ENCODE assay signal across 7 cellular contexts in the genomic region with DNA sequence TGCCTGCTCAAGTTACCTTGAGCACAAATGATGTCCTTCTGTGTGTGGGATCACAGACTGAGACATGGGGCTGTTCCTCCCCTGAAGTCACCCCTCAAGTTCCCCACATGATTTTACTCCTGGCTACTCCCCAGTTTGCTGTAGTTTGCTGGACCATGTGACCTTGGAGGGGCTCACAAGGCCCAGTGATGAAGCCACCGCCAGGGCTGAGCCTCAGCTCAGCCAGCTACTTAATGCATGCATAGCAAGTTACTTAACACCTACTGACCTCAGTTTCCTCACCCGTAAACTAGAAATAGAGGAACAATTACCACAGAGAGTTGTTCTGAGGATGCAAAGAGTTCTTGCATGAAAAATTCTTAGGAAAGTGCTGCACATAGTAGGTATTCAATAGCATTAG.
DNase-seq lines count a peak whose midpoint lies in the region; ATAC-seq and TF ChIP-seq lines count a peak whose summit lies in the region.
"Not testable (repeated sequence)": the region's sequence is repeated elsewhere in the genome, so short reads cannot be mapped to it uniquely, and the experiment has no call there.

No MANE protein-coding gene starts in this region.

- POLR2A ChIA-PET in CD4-positive, alpha-beta T cell (lab: Charles Lee); activated CD4-positive, alpha-beta memory T cell treated with anti-CD3 and anti-CD28 coated beads, Interleukin-2, amount 10 ng/mL, durations not matched to agents 7 days and 5 days (lab: Charles Lee): not testable (repeated sequence)

- not testable (repeated sequence) for H3K36me3 Mint-ChIP-seq in CD4-positive, alpha-beta T cell (ENCODE audit: low read depth); T-helper 1 cell treated with Interleukin-12 subunit alpha and Interleukin-12 subunit beta and Interleukin-4 antibody, amounts not matched to agents 30 μg/mL and 1 μg/mL, for 36 hours (ENCODE audit: low read depth); chondrocyte (ENCODE audit: low read depth)
- H3K36me3 Mint-ChIP-seq in activated CD4-positive, alpha-beta memory T cell treated with anti-CD3 and anti-CD28 coated beads, Interleukin-2, amount 10 ng/mL, durations not matched to agents 7 days and 5 days (ENCODE audit: low read depth), result peaks cover 25% of the 10 kb centered on the region
- peaks cover 16% of the 10 kb centered on the region for H3K36me3 Mint-ChIP-seq in activated T-helper 17 cell treated with anti-CD3 and anti-CD28 coated beads, Interleukin-2, amount 50 U/mL, for 72 hours (ENCODE audit: low read depth)

- not testable (repeated sequence) for ATAC-seq in CD4-positive, alpha-beta T cell (ENCODE audit: poor library complexity); activated T-helper 17 cell treated with anti-CD3 and anti-CD28 coated beads, Interleukin-2, amount 50 U/mL, for 72 hours (replicated peaks)
- ATAC-seq in left lung, result peak; percentile 3

- H3K9me3 Mint-ChIP-seq in CD4-positive, alpha-beta T cell; T-helper 1 cell treated with Interleukin-12 subunit alpha and Interleukin-12 subunit beta and Interleukin-4 antibody, amounts not matched to agents 30 μg/mL and 1 μg/mL, for 36 hours; activated CD4-positive, alpha-beta memory T cell treated with anti-CD3 and anti-CD28 coated beads, Interleukin-2, amount 10 ng/mL, durations not matched to agents 7 days and 5 days; activated T-helper 17 cell treated with anti-CD3 and anti-CD28 coated beads, Interleukin-2, amount 50 U/mL, for 72 hours; chondrocyte (ENCODE audit: low read depth): not testable (repeated sequence)

- not testable (repeated sequence) for H3K9me3 ChIP-seq in CD4-positive, alpha-beta T cell (ENCODE audit: control insufficient read depth, low read length); left lung; spleen

- intact Hi-C loops in CD4-positive, alpha-beta T cell (cut with DNase I, micrococcal nuclease); left lung (cut with DNase I); spleen (cut with DNase I; ENCODE audit: low total_unique reads): not testable (repeated sequence)

- peaks cover 10% of the 10 kb centered on the region for H3K4me1 Mint-ChIP-seq in CD4-positive, alpha-beta T cell (ENCODE audit: low read depth)
- H3K4me1 Mint-ChIP-seq in T-helper 1 cell treated with Interleukin-12 subunit alpha and Interleukin-12 subunit beta and Interleukin-4 antibody, amounts not matched to agents 30 μg/mL and 1 μg/mL, for 36 hours (ENCODE audit: low read depth), result peaks cover 28% of the 10 kb centered on the region
- peaks cover 47% of the 10 kb centered on the region for H3K4me1 Mint-ChIP-seq in activated CD4-positive, alpha-beta memory T cell treated with anti-CD3 and anti-CD28 coated beads, Interleukin-2, amount 10 ng/mL, durations not matched to agents 7 days and 5 days
- H3K4me1 Mint-ChIP-seq in activated T-helper 17 cell treated with anti-CD3 and anti-CD28 coated beads, Interleukin-2, amount 50 U/mL, for 72 hours, result peaks cover 17% of the 10 kb centered on the region
- peaks cover 33% of the 10 kb centered on the region for H3K4me1 Mint-ChIP-seq in chondrocyte (ENCODE audit: low read depth)

- H3K36me3 ChIP-seq in left lung, spleen: not testable (repeated sequence)

- CTCF ChIA-PET in CD4-positive, alpha-beta T cell (lab: Charles Lee); activated CD4-positive, alpha-beta memory T cell treated with anti-CD3 and anti-CD28 coated beads, Interleukin-2, amount 10 ng/mL, durations not matched to agents 7 days and 5 days (lab: Charles Lee): not testable (repeated sequence)

- DNase-seq in CD4-positive, alpha-beta T cell; chondrocyte (ENCODE audit: low spot score): not testable (repeated sequence)
- DNase-seq in activated CD4-positive, alpha-beta memory T cell treated with anti-CD3 and anti-CD28 coated beads, Interleukin-2, amount 10 ng/mL, durations not matched to agents 7 days and 5 days, result peak; percentile 21
- peak; percentile 56 to 82 for DNase-seq in left lung
- peak; percentile 82 for DNase-seq in spleen

- 27 to 41% (median 37%) methylated on average over 2 of the region's 2 CpGs; no CpG with 5 or more reads in 2 of the 5 donors for WGBS in spleen, 5 donors

- TF ChIP-seq POLR2A in spleen (IDR thresholded peaks at IDR 0.05), result not testable (repeated sequence)

- not testable (repeated sequence) for H3K27ac ChIP-seq in CD4-positive, alpha-beta T cell (ENCODE audit: low read depth, low read length); left lung
- H3K27ac ChIP-seq in spleen, result peak overlapping the region in 3 of 8 donors; percentile 45 to 64 (median 53)

- not testable (repeated sequence) for TF ChIP-seq CTCF in CD4-positive, alpha-beta T cell (IDR thresholded peaks at IDR 0.05); chondrocyte (IDR thresholded peaks at IDR 0.05); left lung (IDR thresholded peaks at IDR 0.05); spleen (IDR thresholded peaks at IDR 0.05 in 8 of 11, conservative IDR thresholded peaks at IDR 0.05 in 3 of 11)

- not testable (repeated sequence) for H3K27me3 ChIP-seq in CD4-positive, alpha-beta T cell (ENCODE audit: control insufficient read depth, insufficient read depth, low read length); left lung; spleen (replicated peaks in 1 of 7)

- H3K27me3 Mint-ChIP-seq in CD4-positive, alpha-beta T cell; T-helper 1 cell treated with Interleukin-12 subunit alpha and Interleukin-12 subunit beta and Interleukin-4 antibody, amounts not matched to agents 30 μg/mL and 1 μg/mL, for 36 hours (ENCODE audit: low read depth); activated CD4-positive, alpha-beta memory T cell treated with anti-CD3 and anti-CD28 coated beads, Interleukin-2, amount 10 ng/mL, durations not matched to agents 7 days and 5 days; activated T-helper 17 cell treated with anti-CD3 and anti-CD28 coated beads, Interleukin-2, amount 50 U/mL, for 72 hours; chondrocyte (ENCODE audit: low read depth): not testable (repeated sequence)

- not testable (repeated sequence) for H3K4me3 Mint-ChIP-seq in CD4-positive, alpha-beta T cell; chondrocyte (ENCODE audit: unreplicated experiment)
- peak overlapping the region; percentile 61 for H3K4me3 Mint-ChIP-seq in T-helper 1 cell treated with Interleukin-12 subunit alpha and Interleukin-12 subunit beta and Interleukin-4 antibody, amounts not matched to agents 30 μg/mL and 1 μg/mL, for 36 hours
- peak overlapping the region; percentile 26 for H3K4me3 Mint-ChIP-seq in activated CD4-positive, alpha-beta memory T cell treated with anti-CD3 and anti-CD28 coated beads, Interleukin-2, amount 10 ng/mL, durations not matched to agents 7 days and 5 days
- peak overlapping the region; percentile 52 for H3K4me3 Mint-ChIP-seq in activated T-helper 17 cell treated with anti-CD3 and anti-CD28 coated beads, Interleukin-2, amount 50 U/mL, for 72 hours

- not testable (repeated sequence) for H3K4me3 ChIP-seq in left lung, spleen

- peak overlapping the region; percentile 68 for H3K27ac Mint-ChIP-seq in CD4-positive, alpha-beta T cell
- H3K27ac Mint-ChIP-seq in T-helper 1 cell treated with Interleukin-12 subunit alpha and Interleukin-12 subunit beta and Interleukin-4 antibody, amounts not matched to agents 30 μg/mL and 1 μg/mL, for 36 hours, result peak overlapping the region; percentile 85
- peak overlapping the region; percentile 86 for H3K27ac Mint-ChIP-seq in activated CD4-positive, alpha-beta memory T cell treated with anti-CD3 and anti-CD28 coated beads, Interleukin-2, amount 10 ng/mL, durations not matched to agents 7 days and 5 days
- H3K27ac Mint-ChIP-seq in activated T-helper 17 cell treated with anti-CD3 and anti-CD28 coated beads, Interleukin-2, amount 50 U/mL, for 72 hours, result not testable (repeated sequence)
- peak overlapping the region; percentile 22 for H3K27ac Mint-ChIP-seq in chondrocyte (ENCODE audit: unreplicated experiment)

- peaks cover 0 to 14% of the 10 kb centered on the region in 2 donors for H3K4me1 ChIP-seq in left lung
- peaks cover 0 to 46% (median 9%) of the 10 kb centered on the region in 6 donors for H3K4me1 ChIP-seq in spleen
